8 cellular contexts compared by ENCODE assay signal in genomic region chr17:27455569-27455913, GRCh38. TPM values are rescaled to one million over a fixed set of nuclear protein-coding genes. Genes with fewer than 3 reads are reported as not detected.
DNase-seq lines count a peak whose midpoint lies in the region; ATAC-seq, FAIRE-seq and TF ChIP-seq lines count a peak whose summit lies in the region.

No MANE protein-coding gene starts in this region.

- H3K4me1 ChIP-seq in kidney (ENCODE audit: control insufficient read depth in 1 of 2, insufficient read depth in 1 of 2, low read depth in 1 of 2, low read length in 2 of 2) (peaks cover 19 to 28% of the 10 kb centered on the region in 2 donors), suprapubic skin (peaks cover 44% of the 10 kb centered on the region)

- peak overlapping the region in 1 of 2 donors; percentile 42 for H3K9ac ChIP-seq in kidney (ENCODE audit: low read length in 2 of 2)

- FAIRE-seq in kidney (lab: Jason Lieb, UNC), result no peak

- peak overlapping the region; percentile 59 for H3K4me3 Mint-ChIP-seq in T-helper 1 cell treated with Interleukin-12 subunit alpha and Interleukin-12 subunit beta and Interleukin-4 antibody, amounts not matched to agents 30 μg/mL and 1 μg/mL, for 36 hours
- H3K4me3 Mint-ChIP-seq in activated naive CD8-positive, alpha-beta T cell treated with anti-CD3 and anti-CD28 coated beads, Interleukin-2, amount 10 ng/mL, durations not matched to agents 7 days and 5 days, result peak overlapping the region; percentile 70

- POLR2A ChIA-PET in activated naive CD8-positive, alpha-beta T cell treated with anti-CD3 and anti-CD28 coated beads, Interleukin-2, amount 10 ng/mL, durations not matched to agents 7 days and 5 days (lab: Charles Lee), result interaction anchor here (0.8 to 5.0 kb wide), 8 partner anchors 11 to 161 kb away, joined by 3 to 47 read pairs (median 8); no protein-coding TSS in a partner anchor

- H3K36me3 ChIP-seq in kidney (ENCODE audit: control insufficient read depth in 1 of 2, insufficient read depth in 2 of 2, low read length in 2 of 2) (no peaks in the 10 kb centered on the region), suprapubic skin (no peaks in the 10 kb centered on the region)

- TF ChIP-seq CTCF in kidney (IDR thresholded peaks at IDR 0.05; ENCODE audit: borderline replicate concordance, extremely low read depth, insufficient read depth) (no peak), suprapubic skin (IDR thresholded peaks at IDR 0.05) (no peak)

- H3K4me1 Mint-ChIP-seq in T-helper 1 cell treated with Interleukin-12 subunit alpha and Interleukin-12 subunit beta and Interleukin-4 antibody, amounts not matched to agents 30 μg/mL and 1 μg/mL, for 36 hours (ENCODE audit: low read depth), result peaks cover 34% of the 10 kb centered on the region
- H3K4me1 Mint-ChIP-seq in activated naive CD8-positive, alpha-beta T cell treated with anti-CD3 and anti-CD28 coated beads, Interleukin-2, amount 10 ng/mL, durations not matched to agents 7 days and 5 days, result peaks cover 34% of the 10 kb centered on the region

- H3K27ac Mint-ChIP-seq in T-helper 1 cell treated with Interleukin-12 subunit alpha and Interleukin-12 subunit beta and Interleukin-4 antibody, amounts not matched to agents 30 μg/mL and 1 μg/mL, for 36 hours, result peak overlapping the region; percentile 59
- peak overlapping the region; percentile 65 for H3K27ac Mint-ChIP-seq in activated naive CD8-positive, alpha-beta T cell treated with anti-CD3 and anti-CD28 coated beads, Interleukin-2, amount 10 ng/mL, durations not matched to agents 7 days and 5 days

- peaks cover 12% of the 10 kb centered on the region for H3K27me3 Mint-ChIP-seq in T-helper 1 cell treated with Interleukin-12 subunit alpha and Interleukin-12 subunit beta and Interleukin-4 antibody, amounts not matched to agents 30 μg/mL and 1 μg/mL, for 36 hours (ENCODE audit: low read depth)
- H3K27me3 Mint-ChIP-seq in activated naive CD8-positive, alpha-beta T cell treated with anti-CD3 and anti-CD28 coated beads, Interleukin-2, amount 10 ng/mL, durations not matched to agents 7 days and 5 days, result no peaks in the 10 kb centered on the region

- H3K27ac ChIP-seq in kidney (ENCODE audit: low read depth in 2 of 2, low read length in 2 of 2) (peak overlapping the region in 1 of 2 donors; percentile 59), suprapubic skin (peak overlapping the region; percentile 83)

- H3K9me3 Mint-ChIP-seq in T-helper 1 cell treated with Interleukin-12 subunit alpha and Interleukin-12 subunit beta and Interleukin-4 antibody, amounts not matched to agents 30 μg/mL and 1 μg/mL, for 36 hours, result no peaks in the 10 kb centered on the region
- H3K9me3 Mint-ChIP-seq in activated naive CD8-positive, alpha-beta T cell treated with anti-CD3 and anti-CD28 coated beads, Interleukin-2, amount 10 ng/mL, durations not matched to agents 7 days and 5 days, result no peaks in the 10 kb centered on the region

- no peaks in the 10 kb centered on the region for H3K9me3 ChIP-seq in kidney (ENCODE audit: control insufficient read depth in 1 of 2, low read length in 2 of 2)
- H3K9me3 ChIP-seq in suprapubic skin, result no peaks in the 10 kb centered on the region

- 14% methylated on average over 9 of the region's 10 CpGs for WGBS in suprapubic skin

- no peaks in the 10 kb centered on the region for H3K27me3 ChIP-seq in suprapubic skin

- H3K36me3 Mint-ChIP-seq in T-helper 1 cell treated with Interleukin-12 subunit alpha and Interleukin-12 subunit beta and Interleukin-4 antibody, amounts not matched to agents 30 μg/mL and 1 μg/mL, for 36 hours (ENCODE audit: low read depth), result peaks cover 12% of the 10 kb centered on the region
- peaks cover 4% of the 10 kb centered on the region for H3K36me3 Mint-ChIP-seq in activated naive CD8-positive, alpha-beta T cell treated with anti-CD3 and anti-CD28 coated beads, Interleukin-2, amount 10 ng/mL, durations not matched to agents 7 days and 5 days

- H3K4me3 ChIP-seq in kidney (ENCODE audit: low read length in 2 of 2) (peak overlapping the region; percentile 67 to 78), suprapubic skin (peak overlapping the region; percentile 94)

- intact Hi-C loops in kidney (cut with DNase I) (loop anchor here (10.0 kb wide), 2 partner anchors 71 to 129 kb away; no protein-coding TSS in a partner anchor), posterior vena cava (cut with DNase I) (loop anchor here (10.0 kb wide), 2 partner anchors 51 to 101 kb away; no protein-coding TSS in a partner anchor)

- TF ChIP-seq EP300 in suprapubic skin (IDR thresholded peaks at IDR 0.05), result no peak

- TF ChIP-seq POLR2A in suprapubic skin (IDR thresholded peaks at IDR 0.05), result no peak

- DNase-seq in T-helper 1 cell (no peak), kidney (no peak), suprapubic skin (ENCODE audit: low spot score in 2 of 2) (no peak), iPS-NIHi11 (ENCODE audit: low spot score) (no peak), SIG-M5 treated with dmso at 0.1 percent for 504 hours (lab: John Stamatoyannopoulos, UW; ENCODE audit: unreplicated experiment) (no peak), posterior vena cava (ENCODE audit: low spot score) (no peak)
- no peak for DNase-seq in activated naive CD8-positive, alpha-beta T cell treated with anti-CD3 and anti-CD28 coated beads, Interleukin-2, amount 10 ng/mL, durations not matched to agents 7 days and 5 days

- ATAC-seq in activated naive CD8-positive, alpha-beta T cell treated with anti-CD3 and anti-CD28 coated beads, Interleukin-2, amount 10 ng/mL, durations not matched to agents 7 days and 5 days (ENCODE audit: low read depth), result no peak

RNA-seq across cellular contexts. Expression of gene KSR1, which starts 0.7 kb away (rescaled TPM):
- total RNA-seq in activated naive CD8-positive, alpha-beta T cell treated with anti-CD3 and anti-CD28 coated beads, Interleukin-2, amount 10 ng/mL, durations not matched to agents 7 days and 5 days, result 10 to 100 TPM; 57.0 to 60.2 TPM
- total RNA-seq in kidney (97.3 TPM), suprapubic skin (10 to 100 TPM; 38.1 to 54.0 (median 49.5) TPM), posterior vena cava (10 to 100 TPM; 30.3 to 35.5 TPM)
- 11.7 TPM for polyA plus RNA-seq in kidney (ENCODE audit: insufficient read depth, low read depth, low replicate concordance)
